Comparison of ENCODE assay signal across 4 cellular contexts in the genomic region with DNA sequence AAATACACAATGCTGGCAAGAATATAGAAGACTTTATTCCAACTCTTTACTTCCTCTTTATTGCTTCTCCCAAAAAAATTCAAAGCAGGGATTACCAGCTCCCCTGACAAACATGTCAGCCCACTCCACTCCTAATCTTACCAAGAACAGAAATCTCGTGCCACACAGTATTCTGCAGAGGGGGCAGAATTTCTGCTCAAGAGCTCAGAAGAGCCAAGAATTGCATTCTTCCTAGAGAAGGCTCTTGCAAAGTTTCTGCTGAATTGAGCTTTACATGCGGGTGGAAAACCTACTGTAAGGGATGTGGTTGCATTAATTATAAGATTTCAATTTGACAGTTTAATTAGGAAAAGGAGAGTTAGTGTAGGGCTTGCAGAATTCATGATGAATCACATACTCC.
"Had no signal": no experiment of that assay in that cellular context is flagged by ENCODE, and none has a peak within 500 bp of the region (broad histone marks: within the 10 kb centered on the region; RNA-seq: fewer than 3 reads in every experiment).

No MANE protein-coding gene starts in this region.

- DNase-seq: H9, HCEC 1CT, IMR-90 had no signal

- H3K4me2 ChIP-seq: GM23338 had no signal

- H2AFZ ChIP-seq: GM23338 had no signal

- H3K4me3 Mint-ChIP-seq: GM23338, H9 had no signal

- H3K9me3 Mint-ChIP-seq: GM23338, H9 had no signal

- ATAC-seq: GM23338 had no signal

- H3K4me3 ChIP-seq: GM23338 had no signal
